13 cellular contexts compared by ENCODE assay signal in genomic region chr15:51243774-51244173, GRCh38.
DNase-seq lines count a peak whose midpoint lies in the region; ATAC-seq and TF ChIP-seq lines count a peak whose summit lies in the region.
"Had no signal": no experiment of that assay in that cellular context is flagged by ENCODE, and none has a peak within 500 bp of the region (broad histone marks: within the 10 kb centered on the region; RNA-seq: fewer than 3 reads in every experiment).

No MANE protein-coding gene starts in this region.

- H3K27ac Mint-ChIP-seq in activated CD8-positive, alpha-beta memory T cell treated with anti-CD3 and anti-CD28 coated beads, Interleukin-2, amount 10 ng/mL, durations not matched to agents 7 days and 5 days = no peak overlapping the region
- peak overlapping the region; percentile 36 for H3K27ac Mint-ChIP-seq in activated T-cell treated with anti-CD3 and anti-CD28 coated beads, Interleukin-2, amount 50 U/mL, for 72 hours
- H3K27ac Mint-ChIP-seq: T-helper 17 cell had no signal

- H3K23ac ChIP-seq in IMR-90 (ENCODE audit: low read depth, low read length) = no peak overlapping the region

- H3K4me3 ChIP-seq in IMR-90 (ENCODE audit: insufficient read depth, low read depth, low read length) = no peak overlapping the region
- H3K4me3 ChIP-seq: tibial artery had no signal

- H4K20me1 ChIP-seq in IMR-90 (ENCODE audit: insufficient read depth, low read length) = no peaks in the 10 kb centered on the region

- no peak overlapping the region for H3K4me3 Mint-ChIP-seq in activated CD8-positive, alpha-beta memory T cell treated with anti-CD3 and anti-CD28 coated beads, Interleukin-2, amount 10 ng/mL, durations not matched to agents 7 days and 5 days
- no peak overlapping the region for H3K4me3 Mint-ChIP-seq in activated T-cell treated with anti-CD3 and anti-CD28 coated beads, Interleukin-2, amount 50 U/mL, for 72 hours
- H3K4me3 Mint-ChIP-seq: T-helper 17 cell had no signal

- H3K4me2 ChIP-seq in IMR-90 (ENCODE audit: low read depth, low read length) = no peak overlapping the region

- no peak overlapping the region for H4K8ac ChIP-seq in IMR-90 (ENCODE audit: low read depth in 2 of 2, low read length in 2 of 2)

- H3K9me3 Mint-ChIP-seq in activated CD8-positive, alpha-beta memory T cell treated with anti-CD3 and anti-CD28 coated beads, Interleukin-2, amount 10 ng/mL, durations not matched to agents 7 days and 5 days (ENCODE audit: low read depth) = no peaks in the 10 kb centered on the region
- peaks cover 0 to 4% of the 10 kb centered on the region in 2 donors for H3K9me3 Mint-ChIP-seq in activated T-cell treated with anti-CD3 and anti-CD28 coated beads, Interleukin-2, amount 50 U/mL, for 72 hours

- TF ChIP-seq RAD21 in IMR-90 (IDR thresholded peaks at IDR 0.05; ENCODE audit: low read length) = no peak

- H2BK120ac ChIP-seq in IMR-90 (ENCODE audit: low read depth, low read length) = no peak overlapping the region

- in situ Hi-C loops in IMR-90 (cut with MboI; ENCODE audit: low sequenced_read_pairs) = no loop called here

- no peak overlapping the region for H2BK15ac ChIP-seq in IMR-90 (ENCODE audit: low read depth, low read length)

- H2BK5ac ChIP-seq in IMR-90 (ENCODE audit: low read depth, low read length, poor library complexity, severe bottlenecking) = no peak overlapping the region

- no peak overlapping the region for H3K56ac ChIP-seq in IMR-90 (ENCODE audit: extremely low read depth, insufficient read depth, low read length)

- no peak for TF ChIP-seq CTCF in IMR-90 (conservative IDR thresholded peaks at IDR 0.05; ENCODE audit: low read depth, low read length)

- H3K18ac ChIP-seq in IMR-90 (ENCODE audit: low read depth, low read length) = no peak overlapping the region

- no TSS peak for BruUV-seq in IMR-90 (replicated peaks; lab: Mats Ljungman, UMichigan)

- no peaks in the 10 kb centered on the region for H3K36me3 ChIP-seq in IMR-90 (ENCODE audit: control insufficient read depth, insufficient read depth, low read length)
- H3K36me3 ChIP-seq: brain microvascular endothelial cell, tibial artery had no signal

- no peak overlapping the region for H4K5ac ChIP-seq in IMR-90 (ENCODE audit: low read depth, low read length)

- no peak overlapping the region for H3K14ac ChIP-seq in IMR-90 (replicated peaks; ENCODE audit: low read depth, low read length)

- no peaks in the 10 kb centered on the region for H3K9me3 ChIP-seq in IMR-90 (ENCODE audit: control insufficient read depth, insufficient read depth, low read length)
- H3K9me3 ChIP-seq: tibial artery had no signal

- no peak overlapping the region for H2AFZ ChIP-seq in IMR-90 (replicated peaks; ENCODE audit: low read length, poor library complexity)

- H3K36me3 Mint-ChIP-seq in activated CD8-positive, alpha-beta memory T cell treated with anti-CD3 and anti-CD28 coated beads, Interleukin-2, amount 10 ng/mL, durations not matched to agents 7 days and 5 days = no peaks in the 10 kb centered on the region
- no peaks in the 10 kb centered on the region for H3K36me3 Mint-ChIP-seq in activated T-cell treated with anti-CD3 and anti-CD28 coated beads, Interleukin-2, amount 50 U/mL, for 72 hours (ENCODE audit: insufficient read depth in 2 of 2)

- POLR2A ChIA-PET in IMR-90 (lab: Charles Lee; ENCODE audit: unreplicated experiment) = no interaction called here

- intact Hi-C loops in IMR-90 (cut with micrococcal nuclease) = no loop called here

- no peak for DNase-seq in activated CD8-positive, alpha-beta memory T cell treated with anti-CD3 and anti-CD28 coated beads, Interleukin-2, amount 10 ng/mL, durations not matched to agents 7 days and 5 days
- no peak for DNase-seq in activated CD8-positive, alpha-beta memory T cell treated with anti-CD3 and anti-CD28 coated beads, Interleukin-2, amount 50 U/mL, for 48 hours
- peak; percentile 16 for DNase-seq in IMR-90
- DNase-seq in activated T-cell treated with anti-CD3 and anti-CD28 coated beads, Interleukin-2, amount 50 U/mL, for 72 hours = no peak
- peak; percentile 39 for DNase-seq in putamen (ENCODE audit: low spot score)
- no peak for DNase-seq in COLO668 (lab: John Stamatoyannopoulos, UW; ENCODE audit: unreplicated experiment)
- DNase-seq: brain microvascular endothelial cell, NCI-H1694, right cardiac atrium, T-helper 17 cell, tibial artery had no signal

- H3K9ac ChIP-seq in IMR-90 (ENCODE audit: low read depth, low read length) = no peak overlapping the region

- no peak for TF ChIP-seq POLR2A in IMR-90 (IDR thresholded peaks at IDR 0.05; ENCODE audit: low read depth, low read length)

- no peak overlapping the region for H2AK9ac ChIP-seq in IMR-90 (replicated peaks; ENCODE audit: low read depth, low read length, poor library complexity)

- H4K91ac ChIP-seq in IMR-90 (ENCODE audit: insufficient read depth, low read depth, low read length) = no peak overlapping the region

- CTCF ChIA-PET in activated CD8-positive, alpha-beta memory T cell treated with anti-CD3 and anti-CD28 coated beads, Interleukin-2, amount 10 ng/mL, durations not matched to agents 7 days and 5 days (lab: Charles Lee) = interaction anchor here (0.6 to 1.3 kb wide), 3 partner anchors 13 to 81 kb away, joined by 3 read pairs; no protein-coding TSS in a partner anchor
- CTCF ChIA-PET in IMR-90 (lab: Yijun Ruan, JAX) = no interaction called here

- H2AK5ac ChIP-seq in IMR-90 (ENCODE audit: low read depth, low read length) = no peak overlapping the region

- H3K27me3 Mint-ChIP-seq in activated CD8-positive, alpha-beta memory T cell treated with anti-CD3 and anti-CD28 coated beads, Interleukin-2, amount 10 ng/mL, durations not matched to agents 7 days and 5 days = peaks cover 34% of the 10 kb centered on the region
- peaks cover 37% of the 10 kb centered on the region for H3K27me3 Mint-ChIP-seq in activated T-cell treated with anti-CD3 and anti-CD28 coated beads, Interleukin-2, amount 50 U/mL, for 72 hours (ENCODE audit: low read depth)

- H3K27ac ChIP-seq in IMR-90 (ENCODE audit: insufficient read depth, low read length) = no peak overlapping the region
- H3K27ac ChIP-seq: brain microvascular endothelial cell, tibial artery had no signal

- H2BK20ac ChIP-seq in IMR-90 (ENCODE audit: low read depth, low read length) = no peak overlapping the region

- H3K27me3 ChIP-seq in IMR-90 (ENCODE audit: control insufficient read depth, insufficient read depth, low read length) = peaks cover 31% of the 10 kb centered on the region
- H3K27me3 ChIP-seq: brain microvascular endothelial cell, tibial artery had no signal

- dilution Hi-C loops in IMR-90 (cut with HindIII; ENCODE audit: low sequenced_read_pairs, unreplicated experiment) = no loop called here

- H3K4ac ChIP-seq in IMR-90 (ENCODE audit: low read depth, low read length) = no peak overlapping the region

- H3K79me1 ChIP-seq in IMR-90 (ENCODE audit: low read depth in 1 of 2, low read length in 2 of 2) = no peaks in the 10 kb centered on the region

- H3K4me1 Mint-ChIP-seq in activated CD8-positive, alpha-beta memory T cell treated with anti-CD3 and anti-CD28 coated beads, Interleukin-2, amount 10 ng/mL, durations not matched to agents 7 days and 5 days = peaks cover 24% of the 10 kb centered on the region
- H3K4me1 Mint-ChIP-seq in activated T-cell treated with anti-CD3 and anti-CD28 coated beads, Interleukin-2, amount 50 U/mL, for 72 hours (ENCODE audit: low read depth) = peaks cover 27% of the 10 kb centered on the region
- H3K4me1 Mint-ChIP-seq: T-helper 17 cell had no signal

- no peaks in the 10 kb centered on the region for H3K4me1 ChIP-seq in IMR-90 (ENCODE audit: control insufficient read depth, insufficient read depth, low read length)
- H3K4me1 ChIP-seq: tibial artery had no signal

- peak; percentile 75 for ATAC-seq in activated CD8-positive, alpha-beta memory T cell treated with anti-CD3 and anti-CD28 coated beads, Interleukin-2, amount 10 ng/mL, durations not matched to agents 7 days and 5 days
- ATAC-seq in IMR-90 (ENCODE audit: low read depth) (no peak), HG02852 (IDR thresholded peaks at IDR 0.05; ENCODE audit: unreplicated experiment) (no peak), GM19467 (IDR thresholded peaks at IDR 0.05; ENCODE audit: unreplicated experiment) (no peak)
- ATAC-seq in activated T-cell treated with anti-CD3 and anti-CD28 coated beads, Interleukin-2, amount 50 U/mL, for 72 hours (replicated peaks in 1 of 2) = peak; percentile 85 to 87
- ATAC-seq: right cardiac atrium, T-helper 17 cell had no signal

- no peaks in the 10 kb centered on the region for H3K9me1 ChIP-seq in IMR-90 (ENCODE audit: insufficient read depth, low read length)

TF ChIP-seq in IMR-90, 13 proteins besides CTCF, POLR2A, EP300 and RAD21:
- TF ChIP-seq MAFK (IDR thresholded peaks at IDR 0.05; ENCODE audit: low read depth, low read length) (no peak), RCOR1 (IDR thresholded peaks at IDR 0.05; ENCODE audit: insufficient replicate concordance, low read length) (no peak), NFE2L2 (IDR thresholded peaks at IDR 0.05; ENCODE audit: low read depth, low read length) (no peak), BHLHE40 (IDR thresholded peaks at IDR 0.05; ENCODE audit: low read depth, low read length) (no peak), CHD1 (IDR thresholded peaks at IDR 0.05; ENCODE audit: low read depth, low read length) (no peak), ELK1 (IDR thresholded peaks at IDR 0.05; ENCODE audit: borderline replicate concordance, low read depth, low read length) (no peak), MXI1 (IDR thresholded peaks at IDR 0.05; ENCODE audit: borderline replicate concordance, low read depth, low read length) (no peak), MAZ (IDR thresholded peaks at IDR 0.05; ENCODE audit: borderline replicate concordance, low read depth, low read length) (no peak), CEBPB (IDR thresholded peaks at IDR 0.05; ENCODE audit: low read depth, low read length) (no peak), FOS (IDR thresholded peaks at IDR 0.05; ENCODE audit: low read depth, low read length) (no peak), SMC3 (IDR thresholded peaks at IDR 0.05; ENCODE audit: low read depth, low read length) (no peak), RFX5 (IDR thresholded peaks at IDR 0.05; ENCODE audit: low read depth, low read length) (no peak)

Comparison
In these comparisons a context has a peak if more than half of its experiments do, and no peak if none do; other contexts are left out.
1. ATAC-seq: peak in activated CD8-positive, alpha-beta memory T cell treated with anti-CD3 and anti-CD28 coated beads, Interleukin-2, amount 10 ng/mL, durations not matched to agents 7 days and 5 days (single experiment) and activated T-cell treated with anti-CD3 and anti-CD28 coated beads, Interleukin-2, amount 50 U/mL, for 72 hours (2 of 2); none in IMR-90 (single experiment), HG02852 (single experiment) and GM19467 (single experiment).
2. DNase-seq: peak in IMR-90 (single experiment) and putamen (single experiment); none in activated CD8-positive, alpha-beta memory T cell treated with anti-CD3 and anti-CD28 coated beads, Interleukin-2, amount 10 ng/mL, durations not matched to agents 7 days and 5 days (single experiment), activated CD8-positive, alpha-beta memory T cell treated with anti-CD3 and anti-CD28 coated beads, Interleukin-2, amount 50 U/mL, for 48 hours (single experiment), activated T-cell treated with anti-CD3 and anti-CD28 coated beads, Interleukin-2, amount 50 U/mL, for 72 hours (0 of 2) and COLO668 (single experiment).